ENCODE assay signal across 1 cellular context in genomic region chr4:156578005-156578404, GRCh38.
TF ChIP-seq lines count a peak whose summit lies in the region.

No MANE protein-coding gene starts in this region.

TF ChIP-seq in SK-N-SH treated with all-trans-retinoic acid at 6 μM for 48 hours, 23 proteins besides CTCF, POLR2A, EP300 and RAD21 (continued from another document):
- no peak for TF ChIP-seq PATZ1 (CRISPR knock-in tag; IDR thresholded peaks at IDR 0.05; ENCODE audit: borderline replicate concordance)
- TF ChIP-seq TSHZ2 (CRISPR knock-in tag; IDR thresholded peaks at IDR 0.05), result no peak
- no peak for TF ChIP-seq CSRNP3 (CRISPR knock-in tag; IDR thresholded peaks at IDR 0.05)
- no peak for TF ChIP-seq ISL1 (CRISPR knock-in tag; IDR thresholded peaks at IDR 0.05)
- no peak for TF ChIP-seq ZC3H10 (CRISPR knock-in tag; IDR thresholded peaks at IDR 0.05)
TF ChIP-seq in SK-N-SH treated with all-trans-retinoic acid at 6 μM for 48 hours: peak in this region for 0.
